8 cellular contexts compared by ENCODE assay signal in genomic region chr12:21438643-21439042, GRCh38. TPM values are rescaled to one million over a fixed set of nuclear protein-coding genes. Genes with fewer than 3 reads are reported as not detected.
A peak's percentile ranks its signal among the peaks of the same experiment; 100 is the strongest.
DNase-seq lines count a peak whose midpoint lies in the region; ATAC-seq, FAIRE-seq and TF ChIP-seq lines count a peak whose summit lies in the region.

No MANE protein-coding gene starts in this region.

- no peaks in the 10 kb centered on the region for H3K9me3 Mint-ChIP-seq in activated CD4-positive, alpha-beta T cell treated with anti-CD3 and anti-CD28 coated beads, Interleukin-2, amount 10 ng/mL, durations not matched to agents 7 days and 5 days

- H3K27ac ChIP-seq in iPS-18a (ENCODE audit: low read length): no peak overlapping the region
- H3K27ac ChIP-seq in subcutaneous abdominal adipose tissue (ENCODE audit: low read depth, low read length): no peak overlapping the region
- H3K27ac ChIP-seq in small intestine (ENCODE audit: low read depth in 1 of 2, low read length in 1 of 2): no peak overlapping the region

- peak overlapping the region; percentile 98 for H3K27ac Mint-ChIP-seq in activated CD4-positive, alpha-beta T cell treated with anti-CD3 and anti-CD28 coated beads, Interleukin-2, amount 10 ng/mL, durations not matched to agents 7 days and 5 days

- H3K27me3 Mint-ChIP-seq in activated CD4-positive, alpha-beta T cell treated with anti-CD3 and anti-CD28 coated beads, Interleukin-2, amount 10 ng/mL, durations not matched to agents 7 days and 5 days: peaks cover 20% of the 10 kb centered on the region

- FAIRE-seq in small intestine (lab: Jason Lieb, UNC): no peak

- peak overlapping the region; percentile 94 for H3K4me3 Mint-ChIP-seq in activated CD4-positive, alpha-beta T cell treated with anti-CD3 and anti-CD28 coated beads, Interleukin-2, amount 10 ng/mL, durations not matched to agents 7 days and 5 days

- no peak for TF ChIP-seq CTCF in WI38 (IDR thresholded peaks at IDR 0.05; ENCODE audit: low read depth, low read length)

- H3K36me3 ChIP-seq in iPS-18a (ENCODE audit: control insufficient read depth, low read depth, low read length) (no peaks in the 10 kb centered on the region), subcutaneous abdominal adipose tissue (ENCODE audit: control insufficient read depth in 5 of 5, insufficient read depth in 5 of 5, low read length in 5 of 5) (peaks cover 3 to 20% (median 10%) of the 10 kb centered on the region in 5 donors), small intestine (ENCODE audit: control insufficient read depth in 2 of 2, insufficient read depth in 2 of 2, low read length in 2 of 2) (peaks cover 0 to 2% of the 10 kb centered on the region in 2 donors)

- WGBS in small intestine, 3 donors: 71 to 83% (median 75%) methylated on average over 5 of the region's 5 CpGs

- peaks cover 40% of the 10 kb centered on the region for H3K4me1 Mint-ChIP-seq in activated CD4-positive, alpha-beta T cell treated with anti-CD3 and anti-CD28 coated beads, Interleukin-2, amount 10 ng/mL, durations not matched to agents 7 days and 5 days

- H3K4me1 ChIP-seq in iPS-18a (ENCODE audit: control insufficient read depth, low read depth, low read length): no peaks in the 10 kb centered on the region
- peaks cover 0 to 22% (median 12%) of the 10 kb centered on the region in 5 donors for H3K4me1 ChIP-seq in subcutaneous abdominal adipose tissue (ENCODE audit: control insufficient read depth in 5 of 5, insufficient read depth in 5 of 5, low read length in 5 of 5)
- H3K4me1 ChIP-seq in small intestine (ENCODE audit: control insufficient read depth in 2 of 2, insufficient read depth in 1 of 2, low read depth in 1 of 2, low read length in 1 of 2): peaks cover 0 to 2% of the 10 kb centered on the region in 2 donors

- ATAC-seq in GM21737 (IDR thresholded peaks at IDR 0.05; ENCODE audit: unreplicated experiment): no peak

- no peaks in the 10 kb centered on the region for H3K9me3 ChIP-seq in iPS-18a (ENCODE audit: control insufficient read depth, low read depth, low read length)
- no peaks in the 10 kb centered on the region for H3K9me3 ChIP-seq in subcutaneous abdominal adipose tissue (ENCODE audit: control insufficient read depth in 5 of 5, low read length in 5 of 5)
- H3K9me3 ChIP-seq in small intestine (ENCODE audit: control insufficient read depth, low read depth): no peaks in the 10 kb centered on the region

- CTCF ChIA-PET in activated CD4-positive, alpha-beta T cell treated with anti-CD3 and anti-CD28 coated beads, Interleukin-2, amount 10 ng/mL, durations not matched to agents 7 days and 5 days (lab: Charles Lee): no interaction called here

- H3K9ac ChIP-seq in iPS-18a (ENCODE audit: low read length): peak overlapping the region; percentile 90
- peak overlapping the region in 2 of 5 donors; percentile 91 to 92 for H3K9ac ChIP-seq in subcutaneous abdominal adipose tissue (ENCODE audit: low read length in 5 of 5)

- H3K4me3 ChIP-seq in WI38 (ENCODE audit: low read depth, low read length): peak overlapping the region; percentile 88
- H3K4me3 ChIP-seq in iPS-18a (ENCODE audit: low read length): peak overlapping the region; percentile 90
- H3K4me3 ChIP-seq in subcutaneous abdominal adipose tissue (ENCODE audit: low read depth in 1 of 5, low read length in 5 of 5): peak overlapping the region; percentile 90 to 97 (median 93)
- peak overlapping the region in 1 of 2 donors; percentile 68 for H3K4me3 ChIP-seq in small intestine (ENCODE audit: low read depth in 1 of 2, low read length in 2 of 2)

- H3K27me3 ChIP-seq in iPS-18a (ENCODE audit: control insufficient read depth, insufficient read depth, low read length): peaks cover 6% of the 10 kb centered on the region
- no peaks in the 10 kb centered on the region for H3K27me3 ChIP-seq in subcutaneous abdominal adipose tissue (ENCODE audit: control insufficient read depth in 5 of 5, insufficient read depth in 4 of 5, low read length in 5 of 5)
- peaks cover 0 to 2% of the 10 kb centered on the region in 2 donors for H3K27me3 ChIP-seq in small intestine (ENCODE audit: control insufficient read depth in 2 of 2, insufficient read depth in 2 of 2, low read length in 2 of 2)

- no peak for DNase-seq in activated CD4-positive, alpha-beta T cell treated with anti-CD3 and anti-CD28 coated beads, Interleukin-2, amount 10 ng/mL, durations not matched to agents 7 days and 5 days
- DNase-seq in activated CD4-positive, alpha-beta T cell treated with anti-CD3 and anti-CD28 coated beads, Interleukin-2, amount 50 U/mL, for 1 hour: no peak
- no peak for DNase-seq in small intestine
- no peak for DNase-seq in NCI-H1105 (lab: John Stamatoyannopoulos, UW)

- POLR2A ChIA-PET in activated CD4-positive, alpha-beta T cell treated with anti-CD3 and anti-CD28 coated beads, Interleukin-2, amount 10 ng/mL, durations not matched to agents 7 days and 5 days (lab: Charles Lee): no interaction called here

- peaks cover 35% of the 10 kb centered on the region for H3K36me3 Mint-ChIP-seq in activated CD4-positive, alpha-beta T cell treated with anti-CD3 and anti-CD28 coated beads, Interleukin-2, amount 10 ng/mL, durations not matched to agents 7 days and 5 days (ENCODE audit: low read depth)

RNA-seq across cellular contexts. Expression of gene PYROXD1, which starts 1.2 kb away (rescaled TPM):
- total RNA-seq in activated CD4-positive, alpha-beta T cell treated with anti-CD3 and anti-CD28 coated beads, Interleukin-2, amount 10 ng/mL, durations not matched to agents 7 days and 5 days: 10 to 100 TPM; 24.2 to 25.3 TPM
- polyA plus RNA-seq in small intestine: 10 to 100 TPM; 18.0 to 29.3 (median 25.9) TPM
